Comparison of ENCODE assay signal across 24 cellular contexts in genomic region chr7:31092606-31093005, GRCh38. TPM values are rescaled to one million over a fixed set of nuclear protein-coding genes. Genes with fewer than 3 reads are reported as not detected.
"Had no signal": no experiment of that assay in that cellular context is flagged by ENCODE, and none has a peak within 500 bp of the region (broad histone marks: within the 10 kb centered on the region; RNA-seq: fewer than 3 reads in every experiment).

No MANE protein-coding gene starts in this region.

- FAIRE-seq: HepG2 had no signal

- DNase-seq: IMR-90, Karpas-422, KG1, MG63, NCI-H1092, NCI-H1105 treated with DMSO at 0.1 percent for 48 hours, NCI-H1417 treated with DMSO at 0.1 percent for 48 hours, NCI-H146, NCI-H1694 treated with DMSO at 0.1 percent for 48 hours, NCI-H1930, NCI-H2081, NCI-H2107, NCI-H2227 treated with DMSO at 0.1 percent for 48 hours, NCI-H524, NCI-H69, NCI-H774, PC-3, SHP77 treated with DMSO at 0.1 percent for 48 hours, SJCRH30 had no signal

- ATAC-seq: HepG2, Panc1, PC-3, Right ventricle myocardium inferior, SK-N-SH treated with all-trans-retinoic acid at 6 μM for 48 hours had no signal

RNA-seq across cellular contexts. Expression of gene ADCYAP1R1, which starts 40.5 kb away (rescaled TPM):
- total RNA-seq: HepG2, IMR-90, NCI-H460, PC-3, SJCRH30 had no signal
- polyA plus RNA-seq: HepG2, IMR-90 had no signal
